ENCODE assay signal across 22 cellular contexts in the genomic region with DNA sequence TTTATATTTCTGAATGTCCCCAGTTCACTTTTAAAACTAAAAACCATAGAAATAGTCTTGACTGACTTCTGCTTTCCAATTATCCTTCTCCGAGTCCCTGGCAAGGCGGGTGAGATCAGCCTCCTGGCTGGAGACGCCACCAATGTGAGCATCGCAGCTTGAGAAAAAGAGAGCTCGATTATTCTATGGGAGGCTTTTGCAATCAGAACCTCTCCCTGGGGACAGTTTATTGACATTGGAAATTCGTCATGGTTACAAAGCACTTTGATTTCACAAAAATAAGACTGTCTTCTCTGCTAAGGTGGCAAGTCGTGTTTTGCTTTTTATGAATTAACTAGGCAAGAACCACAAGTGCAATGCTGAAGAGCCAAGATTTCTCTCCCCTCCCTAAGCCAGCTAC. TPM values are rescaled to one million over a fixed set of nuclear protein-coding genes. Genes with fewer than 3 reads are reported as not detected.
A peak's percentile ranks its signal among the peaks of the same experiment; 100 is the strongest.
DNase-seq lines count a peak whose midpoint lies in the region; ATAC-seq and TF ChIP-seq lines count a peak whose summit lies in the region.
"Had no signal": no experiment of that assay in that cellular context is flagged by ENCODE, and none has a peak within 500 bp of the region (broad histone marks: within the 10 kb centered on the region; RNA-seq: fewer than 3 reads in every experiment).

No MANE protein-coding gene starts in this region.

- H3K4me1 Mint-ChIP-seq in GM23338 = peaks cover 7% of the 10 kb centered on the region; the same call in 2 of the 3 replicates
- H3K4me1 Mint-ChIP-seq: activated naive CD8-positive, alpha-beta T cell treated with anti-CD3 and anti-CD28 coated beads, Interleukin-2, amount 10 ng/mL, durations not matched to agents 7 days and 5 days had no signal

- no peaks in the 10 kb centered on the region for H3K79me2 ChIP-seq in GM23338 (replicated peaks; ENCODE audit: insufficient read depth)

- ATAC-seq in GM23338 = no peak
- ATAC-seq in HG02571 (IDR thresholded peaks at IDR 0.05; ENCODE audit: unreplicated experiment) = no peak
- no peak for ATAC-seq in HG02623 (IDR thresholded peaks at IDR 0.05; ENCODE audit: unreplicated experiment)
- ATAC-seq: activated CD8-positive, alpha-beta T cell treated with anti-CD3 and anti-CD28 coated beads for 36 hours; foreskin keratinocyte; K562; left cardiac atrium; mucosa of descending colon had no signal

- peaks cover 5% of the 10 kb centered on the region; the same call in 1 of the 2 replicates for H3K4me1 ChIP-seq in GM23338 (ENCODE audit: insufficient read depth)
- H3K4me1 ChIP-seq: foreskin keratinocyte, thyroid gland had no signal

- no peaks in the 10 kb centered on the region for H4K20me1 ChIP-seq in GM23338 (replicated peaks; ENCODE audit: insufficient read depth)

- H2AFZ ChIP-seq in GM23338 = peak overlapping the region; percentile 67

- in situ Hi-C loops in brain microvascular endothelial cell (cut with HindIII; ENCODE audit: low pct_ligation_motif_present, low sequenced_read_pairs) = no loop called here

- no peak overlapping the region for H3K4me3 Mint-ChIP-seq in GM23338
- H3K4me3 Mint-ChIP-seq: activated CD8-positive, alpha-beta T cell treated with anti-CD3 and anti-CD28 coated beads for 36 hours; activated naive CD8-positive, alpha-beta T cell treated with anti-CD3 and anti-CD28 coated beads, Interleukin-2, amount 10 ng/mL, durations not matched to agents 7 days and 5 days had no signal

- H3K36me3 Mint-ChIP-seq in GM23338 (ENCODE audit: low read depth) = no peaks in the 10 kb centered on the region
- H3K36me3 Mint-ChIP-seq: activated naive CD8-positive, alpha-beta T cell treated with anti-CD3 and anti-CD28 coated beads, Interleukin-2, amount 10 ng/mL, durations not matched to agents 7 days and 5 days had no signal

- no peaks in the 10 kb centered on the region for H3F3A ChIP-seq in GM23338 (replicated peaks; ENCODE audit: low read depth)

- H3K27me3 ChIP-seq in GM23338 (ENCODE audit: insufficient read depth) (no peaks in the 10 kb centered on the region), brain microvascular endothelial cell (replicated peaks) (no peaks in the 10 kb centered on the region)
- H3K27me3 ChIP-seq: thyroid gland had no signal

- no peaks in the 10 kb centered on the region; the same call in 2 of the 3 replicates for H3K9me3 Mint-ChIP-seq in GM23338

- H3K27ac ChIP-seq in GM23338 (ENCODE audit: low read depth) = no peak overlapping the region
- no peak overlapping the region for H3K27ac ChIP-seq in brain microvascular endothelial cell
- H3K27ac ChIP-seq: foreskin keratinocyte, skin epidermis, thyroid gland, WERI-Rb-1 had no signal

- no peak overlapping the region for H3K27ac Mint-ChIP-seq in GM23338
- H3K27ac Mint-ChIP-seq: activated CD8-positive, alpha-beta T cell treated with anti-CD3 and anti-CD28 coated beads for 36 hours; activated naive CD8-positive, alpha-beta T cell treated with anti-CD3 and anti-CD28 coated beads, Interleukin-2, amount 10 ng/mL, durations not matched to agents 7 days and 5 days had no signal

- no peak overlapping the region for H3K4me3 ChIP-seq in GM23338
- H3K4me3 ChIP-seq in brain microvascular endothelial cell (ENCODE audit: low read depth, low read length) = no peak overlapping the region
- H3K4me3 ChIP-seq: K562, mucosa of descending colon, skin epidermis, thyroid gland had no signal

- H3K4me2 ChIP-seq in GM23338 = no peak overlapping the region

- DNase-seq in GM23338 (ENCODE audit: low spot score) (no peak), NCI-H2107 treated with DMSO at 0.1 percent for 48 hours (lab: John Stamatoyannopoulos, UW; ENCODE audit: unreplicated experiment) (peak; percentile 84), brain microvascular endothelial cell (peak; percentile 35), myocyte (ENCODE audit: low read depth) (peak; percentile 3), hepatic stellate cell (ENCODE audit: low spot score) (no peak)
- DNase-seq: activated CD8-positive, alpha-beta T cell treated with anti-CD3 and anti-CD28 coated beads for 36 hours; activated naive CD8-positive, alpha-beta T cell treated with anti-CD3 and anti-CD28 coated beads, Interleukin-2, amount 10 ng/mL, durations not matched to agents 7 days and 5 days; C1 segment of cervical spinal cord; caudate nucleus; DMS79; effector CD4-positive, alpha-beta T cell; foreskin keratinocyte; left cardiac atrium; mucosa of descending colon; thyroid gland; WERI-Rb-1 had no signal

- H3K36me3 ChIP-seq in GM23338 (ENCODE audit: insufficient read depth) (no peaks in the 10 kb centered on the region), brain microvascular endothelial cell (replicated peaks) (no peaks in the 10 kb centered on the region)
- H3K36me3 ChIP-seq: thyroid gland, WERI-Rb-1 had no signal

- H3K9me2 ChIP-seq in GM23338 (ENCODE audit: insufficient read depth) = no peaks in the 10 kb centered on the region

- TF ChIP-seq CTCF in GM23338 (conservative IDR thresholded peaks at IDR 0.05; ENCODE audit: low read depth in 2 of 2) (no peak), brain microvascular endothelial cell (IDR thresholded peaks at IDR 0.05; ENCODE audit: low read depth, low read length, missing control alignments) (no peak)

- no peaks in the 10 kb centered on the region for H3K27me3 Mint-ChIP-seq in GM23338 (ENCODE audit: insufficient read depth, low read depth, poor library complexity)

TF ChIP-seq in GM23338, 12 proteins besides CTCF, POLR2A, EP300 and RAD21:
- TF ChIP-seq ETS1 (IDR thresholded peaks at IDR 0.05) = no peak
- no peak for TF ChIP-seq NANOG (IDR thresholded peaks at IDR 0.05; ENCODE audit: borderline replicate concordance)
- no peak for TF ChIP-seq ZNF114 (CRISPR knock-in tag; IDR thresholded peaks at IDR 0.05)
- TF ChIP-seq EZH2 (IDR thresholded peaks at IDR 0.05; ENCODE audit: low read depth, unreplicated experiment) = no peak
- TF ChIP-seq JUNB (IDR thresholded peaks at IDR 0.05; ENCODE audit: unreplicated experiment) = no peak
- no peak for TF ChIP-seq STAT1 (IDR thresholded peaks at IDR 0.05; ENCODE audit: unreplicated experiment)
- TF ChIP-seq EZH2phosphoT487 (IDR thresholded peaks at IDR 0.05; ENCODE audit: unreplicated experiment) = no peak

RNA-seq across cellular contexts. Expression of gene GPHB5, which starts 23.6 kb away (rescaled TPM):
- not detected in 2 replicates for total RNA-seq in GM23338 (2014; rRNA removed; shearing (Covaris generic))
- polyA plus RNA-seq in GM23338 (2016; fragmentation: Nextera tagmentation; extraction: Ambion mirVana) = not detected in 2 replicates
- total RNA-seq in myocyte = not detected in 2 replicates
- polyA plus RNA-seq in myocyte (2012) = not detected
- total RNA-seq: activated CD8-positive, alpha-beta T cell treated with anti-CD3 and anti-CD28 coated beads for 36 hours; activated naive CD8-positive, alpha-beta T cell treated with anti-CD3 and anti-CD28 coated beads, Interleukin-2, amount 10 ng/mL, durations not matched to agents 7 days and 5 days; foreskin keratinocyte; K562; left cardiac atrium; mucosa of descending colon; omental fat pad; T-helper 1 cell treated with Interleukin-12 subunit alpha and Interleukin-12 subunit beta and Interleukin-4 antibody, amounts not matched to agents 30 ng/mL and 1 ng/mL, for 36 hours; thyroid gland had no signal
- polyA plus RNA-seq: foreskin keratinocyte, K562 had no signal

Comparison
In these comparisons a context has a peak if more than half of its experiments do, and no peak if none do; other contexts are left out.
1. DNase-seq: peak in NCI-H2107 treated with DMSO at 0.1 percent for 48 hours (single experiment), brain microvascular endothelial cell (single experiment) and myocyte (single experiment); none in GM23338 (single experiment) and hepatic stellate cell (single experiment).